Comparison of ENCODE assay signal across 17 cellular contexts in genomic region chr17:47310186-47310733, GRCh38. TPM values are rescaled to one million over a fixed set of nuclear protein-coding genes. Genes with fewer than 3 reads are reported as not detected.
DNase-seq lines count a peak whose midpoint lies in the region; ATAC-seq, FAIRE-seq and TF ChIP-seq lines count a peak whose summit lies in the region.
"Had no signal": no experiment of that assay in that cellular context is flagged by ENCODE, and none has a peak within 500 bp of the region (broad histone marks: within the 10 kb centered on the region; RNA-seq: fewer than 3 reads in every experiment).

No MANE protein-coding gene starts in this region.

- POLR2A ChIA-PET in PC-9 (lab: Charles Lee; ENCODE audit: unreplicated experiment): interaction anchor here (0.6 kb wide), 1 partner anchor 121 kb away, joined by 3 read pairs; no protein-coding TSS in a partner anchor

- no peaks in the 10 kb centered on the region for H3K79me2 ChIP-seq in PC-9 (ENCODE audit: low read depth)

- TF ChIP-seq EP300 in gastroesophageal sphincter (IDR thresholded peaks at IDR 0.05): no peak

- H3K36me3 Mint-ChIP-seq in activated T-cell treated with anti-CD3 and anti-CD28 coated beads, Interleukin-2, amount 50 U/mL, for 72 hours (ENCODE audit: insufficient read depth in 2 of 2): no peaks in the 10 kb centered on the region
- H3K36me3 Mint-ChIP-seq: CD8-positive, alpha-beta memory T cell had no signal

- peak overlapping the region; percentile 35 for H3K4me2 ChIP-seq in PC-9
- H3K4me2 ChIP-seq: KMS-11 had no signal

- TF ChIP-seq CTCF in PC-9 (conservative IDR thresholded peaks at IDR 0.05) (no peak), gastroesophageal sphincter (IDR thresholded peaks at IDR 0.05) (no peak), thoracic aorta (IDR thresholded peaks at IDR 0.05) (no peak)

- peaks cover 5% of the 10 kb centered on the region for H3K27me3 Mint-ChIP-seq in activated T-cell treated with anti-CD3 and anti-CD28 coated beads, Interleukin-2, amount 50 U/mL, for 72 hours (ENCODE audit: low read depth)

- H3K9me3 ChIP-seq in PC-9 (ENCODE audit: insufficient read depth, low read depth) (no peaks in the 10 kb centered on the region), gastroesophageal sphincter (no peaks in the 10 kb centered on the region), thoracic aorta (no peaks in the 10 kb centered on the region)
- H3K9me3 ChIP-seq: MG63 had no signal

- CTCF ChIA-PET in PC-9 (lab: Charles Lee): no interaction called here

- no peaks in the 10 kb centered on the region for H3K9me3 Mint-ChIP-seq in activated T-cell treated with anti-CD3 and anti-CD28 coated beads, Interleukin-2, amount 50 U/mL, for 72 hours
- H3K9me3 Mint-ChIP-seq: CD8-positive, alpha-beta memory T cell; HFFc6 had no signal

- H3K4me3 ChIP-seq in PC-9 (no peak overlapping the region), gastroesophageal sphincter (no peak overlapping the region), thoracic aorta (no peak overlapping the region)
- H3K4me3 ChIP-seq: MG63 had no signal

- H3F3A ChIP-seq in PC-9 (ENCODE audit: insufficient read depth, low read depth): peaks cover 31% of the 10 kb centered on the region

- no peak overlapping the region for H3K27ac Mint-ChIP-seq in activated T-cell treated with anti-CD3 and anti-CD28 coated beads, Interleukin-2, amount 50 U/mL, for 72 hours
- H3K27ac Mint-ChIP-seq: HFFc6 had no signal

- H3K27ac ChIP-seq in PC-9: no peak overlapping the region
- peak overlapping the region in 3 of 4 donors; percentile 12 to 64 (median 51) for H3K27ac ChIP-seq in gastroesophageal sphincter
- peak overlapping the region; percentile 28 to 47 for H3K27ac ChIP-seq in thoracic aorta
- H3K27ac ChIP-seq: KMS-11 had no signal

- H4K20me1 ChIP-seq in PC-9 (ENCODE audit: insufficient read depth): no peaks in the 10 kb centered on the region

- no peaks in the 10 kb centered on the region for H3K9me2 ChIP-seq in PC-9 (ENCODE audit: insufficient read depth)

- no peak for ATAC-seq in gastroesophageal sphincter
- ATAC-seq in thoracic aorta (ENCODE audit: insufficient number of reproducible peaks, low FRiP score, low read depth): no peak
- ATAC-seq in activated T-cell treated with anti-CD3 and anti-CD28 coated beads, Interleukin-2, amount 50 U/mL, for 72 hours (replicated peaks in 1 of 2): no peak
- ATAC-seq in left cardiac atrium: no peak
- no peak for ATAC-seq in GM18907 (IDR thresholded peaks at IDR 0.05; ENCODE audit: unreplicated experiment)

- no peak for TF ChIP-seq POLR2A in gastroesophageal sphincter (IDR thresholded peaks at IDR 0.05)

- H3K4me1 ChIP-seq in PC-9 (replicated peaks; ENCODE audit: insufficient read depth): peaks cover 65% of the 10 kb centered on the region
- peaks cover 7 to 20% (median 10%) of the 10 kb centered on the region in 3 donors for H3K4me1 ChIP-seq in gastroesophageal sphincter
- peaks cover 21 to 37% of the 10 kb centered on the region in 2 donors for H3K4me1 ChIP-seq in thoracic aorta (ENCODE audit: control insufficient read depth in 1 of 2, low read depth in 2 of 2)

- no peak overlapping the region for H2AFZ ChIP-seq in PC-9

- peak; percentile 85 for FAIRE-seq in HTR-8/SVneo (lab: Jason Lieb, UNC)
- FAIRE-seq: H1 had no signal

- intact Hi-C loops in PC-9 (cut with micrococcal nuclease; ENCODE audit: unreplicated experiment): no loop called here
- intact Hi-C loops in left cardiac atrium (cut with DNase I): no loop called here

- no peak overlapping the region for H3K4me3 Mint-ChIP-seq in activated T-cell treated with anti-CD3 and anti-CD28 coated beads, Interleukin-2, amount 50 U/mL, for 72 hours
- H3K4me3 Mint-ChIP-seq: CD8-positive, alpha-beta memory T cell; HFFc6 had no signal

- no peak for DNase-seq in HTR-8/SVneo (ENCODE audit: insufficient read length, low spot score)
- peak in 1 of 2 experiments; percentile 67 for DNase-seq in PC-9
- no peak for DNase-seq in thoracic aorta (ENCODE audit: low spot score)
- no peak for DNase-seq in activated T-cell treated with anti-CD3 and anti-CD28 coated beads, Interleukin-2, amount 50 U/mL, for 72 hours
- DNase-seq in left cardiac atrium: no peak
- DNase-seq: CD8-positive, alpha-beta memory T cell; GF-D8; HFFc6; MG63; NCI-H1105; NCI-H2029 treated with DMSO at 0.1 percent for 48 hours; NCI-H345; NCI-H774 had no signal

- no peaks in the 10 kb centered on the region for H3K36me3 ChIP-seq in PC-9 (ENCODE audit: low read depth)
- peaks cover 0 to 41% of the 10 kb centered on the region in 2 donors for H3K36me3 ChIP-seq in gastroesophageal sphincter
- peaks cover 28% of the 10 kb centered on the region for H3K36me3 ChIP-seq in thoracic aorta
- H3K36me3 ChIP-seq: MG63 had no signal

- peaks cover 6% of the 10 kb centered on the region for H3K4me1 Mint-ChIP-seq in activated T-cell treated with anti-CD3 and anti-CD28 coated beads, Interleukin-2, amount 50 U/mL, for 72 hours (ENCODE audit: low read depth)

- 60 to 94% methylated on average over 3 of the region's 4 CpGs for WGBS in gastroesophageal sphincter (ENCODE audit: low coverage in 1 of 2), 2 donors

- no peaks in the 10 kb centered on the region for H3K27me3 ChIP-seq in PC-9 (ENCODE audit: insufficient read depth, low read depth)
- no peaks in the 10 kb centered on the region for H3K27me3 ChIP-seq in gastroesophageal sphincter
- no peaks in the 10 kb centered on the region for H3K27me3 ChIP-seq in thoracic aorta (replicated peaks; ENCODE audit: insufficient read depth)
- H3K27me3 ChIP-seq: MG63 had no signal

- no TSS peak for BruUV-seq in PC-9 (replicated peaks; lab: Mats Ljungman, UMichigan)

RNA-seq across cellular contexts. Expression of gene EFCAB13, which starts 13.5 kb away (rescaled TPM):
- total RNA-seq in PC-9 (2021) (3.2 and 3.3 TPM in 2 replicates), gastroesophageal sphincter (10 to 100 TPM in 1 of 4 donors, 1 to 10 TPM in 3; 7.0 to 14.5 (median 8.6) TPM), thoracic aorta (10 to 100 TPM in 1 of 2 donors, 1 to 10 TPM in 1; 8.1 to 16.7 TPM), left cardiac atrium (1 to 10 TPM; 5.7 to 6.8 TPM)
- 1 to 10 TPM; 5.9 to 9.0 TPM for total RNA-seq in activated T-cell treated with anti-CD3 and anti-CD28 coated beads, Interleukin-2, amount 50 U/mL, for 72 hours

RNA-seq across cellular contexts. Expression of gene ITGB3, which starts 56.6 kb away (rescaled TPM):
- 0.31 and 0.50 TPM in 2 replicates for total RNA-seq in PC-9 (2021)
- total RNA-seq in gastroesophageal sphincter: 10 to 100 TPM; 22.1 to 58.7 (median 53.8) TPM
- 100 to 1,000 TPM in 1 of 2 donors, 10 to 100 TPM in 1; 68.1 to 197 TPM for total RNA-seq in thoracic aorta
- total RNA-seq in activated T-cell treated with anti-CD3 and anti-CD28 coated beads, Interleukin-2, amount 50 U/mL, for 72 hours: not detected
- 10 to 100 TPM in 1 of 2 donors, 1 to 10 TPM in 1; 5.9 to 19.5 TPM for total RNA-seq in left cardiac atrium
